Comparison of ENCODE assay signal across 10 cellular contexts in the genomic region with DNA sequence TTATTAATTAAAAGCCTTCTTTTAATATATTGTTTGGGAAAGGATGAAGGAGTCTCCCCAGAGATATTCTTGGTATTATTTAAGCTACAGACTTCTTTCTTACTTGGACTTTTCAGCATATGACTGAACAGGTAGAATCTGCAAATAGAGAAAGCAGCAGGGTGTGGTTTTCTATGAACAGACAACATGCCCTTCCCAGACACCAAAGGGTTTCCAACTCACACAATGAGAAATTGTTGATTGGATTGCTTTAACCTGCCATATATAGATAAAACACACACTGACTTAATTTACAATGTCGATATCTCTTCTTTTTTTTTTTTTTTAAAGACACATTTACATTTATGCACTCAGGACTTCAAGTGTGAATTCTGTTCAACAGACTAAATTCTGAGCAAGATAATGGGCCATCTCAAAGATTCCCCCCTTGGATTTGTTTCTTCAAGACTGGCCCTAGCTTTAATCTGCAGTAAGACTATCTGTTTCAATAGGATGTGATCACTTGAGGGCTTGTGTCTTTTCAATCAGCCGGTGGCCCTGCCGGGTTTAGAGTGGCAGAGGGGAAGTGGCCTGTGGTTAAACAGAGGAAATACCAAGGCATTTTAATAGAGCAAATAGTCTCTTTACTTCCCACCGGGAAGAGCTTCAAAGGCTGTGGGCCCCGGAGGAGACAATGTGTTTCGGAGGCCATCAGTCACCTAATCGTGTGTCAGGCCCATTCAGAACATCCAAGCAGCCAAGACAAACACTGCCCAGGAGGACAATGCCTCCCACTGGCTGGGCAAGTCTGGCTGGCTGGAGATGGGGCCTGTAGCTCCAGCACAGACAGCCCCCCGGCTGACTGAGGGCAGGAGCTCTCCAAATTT. TPM values are rescaled to one million over a fixed set of nuclear protein-coding genes. Genes with fewer than 3 reads are reported as not detected.
DNase-seq lines count a peak whose midpoint lies in the region; ATAC-seq and TF ChIP-seq lines count a peak whose summit lies in the region.
"Had no signal": no experiment of that assay in that cellular context is flagged by ENCODE, and none has a peak within 500 bp of the region (broad histone marks: within the 10 kb centered on the region; RNA-seq: fewer than 3 reads in every experiment).

No MANE protein-coding gene starts in this region.

- dilution Hi-C loops in mammary epithelial cell (cut with HindIII; ENCODE audit: low sequenced_read_pairs), result no loop called here

- H3K4me2 ChIP-seq in GM23338, result peak overlapping the region; percentile 65
- H3K4me2 ChIP-seq in mammary epithelial cell (ENCODE audit: insufficient read depth, low read depth, low read length), result peak overlapping the region; percentile 34

- CTCF ChIA-PET in mammary epithelial cell (lab: Charles Lee; ENCODE audit: low non-redundant PET), result no interaction called here

- H3K27ac Mint-ChIP-seq in GM23338 (peak overlapping the region; percentile 26; the same call in 1 of the 2 replicates), neural crest cell (ENCODE audit: unreplicated experiment) (peak overlapping the region; percentile 4)

- ATAC-seq in GM23338, result peak; percentile 31
- ATAC-seq in left lung, result no peak
- no peak for ATAC-seq in GM18502 (IDR thresholded peaks at IDR 0.05; ENCODE audit: poor library complexity, unreplicated experiment)
- ATAC-seq in HG02973 (IDR thresholded peaks at IDR 0.05; ENCODE audit: unreplicated experiment), result no peak

- H3K4me1 Mint-ChIP-seq in GM23338 (peaks cover 89% of the 10 kb centered on the region), neural crest cell (peaks cover 91% of the 10 kb centered on the region)

- no peaks in the 10 kb centered on the region for H3K9me2 ChIP-seq in GM23338 (ENCODE audit: insufficient read depth)

- H3F3A ChIP-seq in GM23338 (replicated peaks; ENCODE audit: low read depth), result peaks cover 9% of the 10 kb centered on the region; the same call in 1 of the 2 replicates

- peak overlapping the region; percentile 40 for H3K4me3 ChIP-seq in GM23338
- H3K4me3 ChIP-seq in NB4 (ENCODE audit: low read depth, low read length), result no peak overlapping the region
- no peak overlapping the region for H3K4me3 ChIP-seq in mammary epithelial cell (replicated peaks in 1 of 3; ENCODE audit: insufficient read depth in 1 of 3, low read depth in 2 of 3, low read length in 3 of 3)
- no peak overlapping the region for H3K4me3 ChIP-seq in left lung
- H3K4me3 ChIP-seq: upper lobe of left lung had no signal

- H2AFZ ChIP-seq in GM23338, result no peak overlapping the region
- H2AFZ ChIP-seq in mammary epithelial cell (ENCODE audit: low read depth, low read length), result peak overlapping the region; percentile 80

- H3K27ac ChIP-seq in GM23338 (ENCODE audit: low read depth), result peak overlapping the region; percentile 95
- H3K27ac ChIP-seq in mammary epithelial cell (ENCODE audit: insufficient read depth, low read depth, low read length), result no peak overlapping the region
- H3K27ac ChIP-seq in left lung, result no peak overlapping the region
- H3K27ac ChIP-seq: upper lobe of left lung had no signal

- no TSS peak for BruUV-seq in mammary epithelial cell (replicated peaks; lab: Mats Ljungman, UMichigan)

- TF ChIP-seq POLR2A in NB4 (IDR thresholded peaks at IDR 0.05; ENCODE audit: extremely low read depth, insufficient read length), result no peak

- H4K20me1 ChIP-seq in GM23338 (replicated peaks; ENCODE audit: insufficient read depth) (peaks cover 14% of the 10 kb centered on the region), mammary epithelial cell (ENCODE audit: insufficient read depth, low read length) (no peaks in the 10 kb centered on the region)

- TF ChIP-seq CTCF in GM23338 (conservative IDR thresholded peaks at IDR 0.05; ENCODE audit: low read depth in 2 of 2) (0 out of 4 replicates have a peak, but pooled peaks of 1 of the 2 experiments have one; percentile 30), NB4 (IDR thresholded peaks at IDR 0.05; ENCODE audit: low read depth, low read length) (no peak), mammary epithelial cell (conservative IDR thresholded peaks at IDR 0.05 in 1 of 2, IDR thresholded peaks at IDR 0.05 in 1 of 2; ENCODE audit: extremely low read depth in 1 of 2, insufficient read depth in 1 of 2, low read depth in 1 of 2, low read length in 2 of 2) (no peak), neural crest cell (conservative IDR thresholded peaks at IDR 0.05) (no peak), left lung (IDR thresholded peaks at IDR 0.05) (no peak)

- intact Hi-C loops in mammary epithelial cell (cut with micrococcal nuclease) (no loop called here), left lung (cut with DNase I) (no loop called here)

- DNase-seq in GM23338 (ENCODE audit: low spot score) (peak; percentile 79), NB4 (ENCODE audit: low read depth) (peak; percentile 62), mammary epithelial cell (peak; percentile 21), neural crest cell (ENCODE audit: low read depth, low spot score) (no peak), left lung (no peak)
- DNase-seq: activated CD8-positive, alpha-beta memory T cell treated with anti-CD3 and anti-CD28 coated beads for 24 hours; cerebellar nuclear complex; upper lobe of left lung had no signal

- WGBS in mammary epithelial cell (ENCODE audit: low coverage, missing lambda C conversion rate), result 3% methylated on average over 8 of the region's 8 CpGs

- H3K4me1 ChIP-seq in GM23338 (ENCODE audit: insufficient read depth) (peaks cover 90% of the 10 kb centered on the region), mammary epithelial cell (ENCODE audit: insufficient read depth, low read length) (peaks cover 32% of the 10 kb centered on the region), left lung (peaks cover 0 to 3% of the 10 kb centered on the region in 2 donors)

- H3K79me2 ChIP-seq in GM23338 (replicated peaks; ENCODE audit: insufficient read depth) (peaks cover 74% of the 10 kb centered on the region), mammary epithelial cell (ENCODE audit: insufficient read depth, low read length) (peaks cover 2% of the 10 kb centered on the region)

- H3K9me3 ChIP-seq in mammary epithelial cell (replicated peaks; ENCODE audit: insufficient read depth, low read length), result no peaks in the 10 kb centered on the region
- no peaks in the 10 kb centered on the region for H3K9me3 ChIP-seq in left lung
- H3K9me3 ChIP-seq: upper lobe of left lung had no signal

- peaks cover 20% of the 10 kb centered on the region for H3K27me3 Mint-ChIP-seq in GM23338 (ENCODE audit: insufficient read depth, low read depth, poor library complexity)
- no peaks in the 10 kb centered on the region for H3K27me3 Mint-ChIP-seq in neural crest cell (ENCODE audit: low read depth)

- no peak overlapping the region for H3K9ac ChIP-seq in mammary epithelial cell (ENCODE audit: insufficient read depth, low read length)

- in situ Hi-C loops in mammary epithelial cell (cut with MboI; ENCODE audit: low sequenced_read_pairs in 2 of 2), result no loop called here

- H3K27me3 ChIP-seq in GM23338 (ENCODE audit: insufficient read depth) (peaks cover 3% of the 10 kb centered on the region; the same call in 1 of the 2 replicates), mammary epithelial cell (ENCODE audit: insufficient read depth, low read length) (no peaks in the 10 kb centered on the region), left lung (peaks cover 0 to 75% of the 10 kb centered on the region in 2 donors)

- H3K36me3 ChIP-seq in GM23338 (ENCODE audit: insufficient read depth) (no peaks in the 10 kb centered on the region), mammary epithelial cell (ENCODE audit: insufficient read depth, low read length) (no peaks in the 10 kb centered on the region), left lung (no peaks in the 10 kb centered on the region)
- H3K36me3 ChIP-seq: upper lobe of left lung had no signal

- H3K36me3 Mint-ChIP-seq in GM23338 (ENCODE audit: low read depth) (peaks cover 14% of the 10 kb centered on the region; the same call in 1 of the 3 replicates), neural crest cell (ENCODE audit: low read depth) (no peaks in the 10 kb centered on the region)

- H3K9me3 Mint-ChIP-seq in GM23338, result peaks cover 4% of the 10 kb centered on the region; the same call in 2 of the 3 replicates
- H3K9me3 Mint-ChIP-seq in neural crest cell, result no peaks in the 10 kb centered on the region

- peak overlapping the region; percentile 50 for H3K4me3 Mint-ChIP-seq in GM23338
- H3K4me3 Mint-ChIP-seq in neural crest cell, result peak overlapping the region; percentile 72

TF ChIP-seq in GM23338, 12 proteins besides CTCF, POLR2A, EP300 and RAD21:
- no peak for TF ChIP-seq ZNF331 (CRISPR knock-in tag; IDR thresholded peaks at IDR 0.05; ENCODE audit: low read depth)
- peak; percentile 22 for TF ChIP-seq EZH2 (IDR thresholded peaks at IDR 0.05; ENCODE audit: low read depth, unreplicated experiment)
- peak; percentile 22; the same call in 1 of the 2 replicates for TF ChIP-seq POLR2AphosphoS5 (IDR thresholded peaks at IDR 0.05; ENCODE audit: low read depth)
- TF ChIP-seq JUNB (IDR thresholded peaks at IDR 0.05; ENCODE audit: unreplicated experiment), result no peak
- TF ChIP-seq CREB1 (CRISPR knock-in tag; IDR thresholded peaks at IDR 0.05; ENCODE audit: low read depth), result no peak
- no peak for TF ChIP-seq STAT1 (IDR thresholded peaks at IDR 0.05; ENCODE audit: unreplicated experiment)
- TF ChIP-seq, protein P1, sequence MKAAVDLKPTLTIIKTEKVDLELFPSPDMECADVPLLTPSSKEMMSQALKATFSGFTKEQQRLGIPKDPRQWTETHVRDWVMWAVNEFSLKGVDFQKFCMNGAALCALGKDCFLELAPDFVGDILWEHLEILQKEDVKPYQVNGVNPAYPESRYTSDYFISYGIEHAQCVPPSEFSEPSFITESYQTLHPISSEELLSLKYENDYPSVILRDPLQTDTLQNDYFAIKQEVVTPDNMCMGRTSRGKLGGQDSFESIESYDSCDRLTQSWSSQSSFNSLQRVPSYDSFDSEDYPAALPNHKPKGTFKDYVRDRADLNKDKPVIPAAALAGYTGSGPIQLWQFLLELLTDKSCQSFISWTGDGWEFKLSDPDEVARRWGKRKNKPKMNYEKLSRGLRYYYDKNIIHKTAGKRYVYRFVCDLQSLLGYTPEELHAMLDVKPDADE (IDR thresholded peaks at IDR 0.05), result peak; percentile 67; the same call in 1 of the 2 replicates
- TF ChIP-seq NANOG (IDR thresholded peaks at IDR 0.05; ENCODE audit: borderline replicate concordance), result peak; percentile 70; the same call in 1 of the 2 replicates
TF ChIP-seq in GM23338: peak in this region for 4.

RNA-seq across cellular contexts. Expression of a gene that starts 6.1 kb away (rescaled TPM):
- 79.6 and 104 TPM in 2 replicates for total RNA-seq in GM23338 (2014; rRNA removed; shearing (Covaris generic))
- polyA plus RNA-seq in GM23338 (2016; fragmentation: Nextera tagmentation; extraction: Ambion mirVana) (10.7 and 11.9 TPM in 2 replicates), mammary epithelial cell (5.4 TPM)
- total RNA-seq in mammary epithelial cell (10 to 100 TPM in 1 of 2 donors, 1 to 10 TPM in 1; 9.8 to 40.2 TPM), neural crest cell (51.9 and 52.1 TPM in 2 replicates), left lung (1 to 10 TPM; 1.1 to 2.4 TPM)
- 16.3 TPM for polyA minus RNA-seq in mammary epithelial cell

RNA-seq across cellular contexts. Expression of a gene that starts 40.7 kb away (rescaled TPM):
- 11.9 and 21.1 TPM in 2 replicates for total RNA-seq in GM23338 (2014; rRNA removed; shearing (Covaris generic))
- polyA plus RNA-seq in GM23338 (2016; fragmentation: Nextera tagmentation; extraction: Ambion mirVana), result 55.6 and 56.7 TPM in 2 replicates
- total RNA-seq in mammary epithelial cell, result under 1 TPM; 0.67 to 0.68 TPM
- polyA plus RNA-seq in mammary epithelial cell, result 0.31 TPM
- not detected for polyA minus RNA-seq in mammary epithelial cell
- total RNA-seq in neural crest cell, result 0.98 and 1.7 TPM in 2 replicates
- under 1 TPM; 0.47 to 0.61 TPM for total RNA-seq in left lung

Comparison
In these comparisons a context has a peak if more than half of its experiments do, and no peak if none do; other contexts are left out.
1. DNase-seq: peak in GM23338 (single experiment), NB4 (single experiment) and mammary epithelial cell (single experiment); none in neural crest cell (single experiment) and left lung (0 of 2).